In the genomic region with DNA sequence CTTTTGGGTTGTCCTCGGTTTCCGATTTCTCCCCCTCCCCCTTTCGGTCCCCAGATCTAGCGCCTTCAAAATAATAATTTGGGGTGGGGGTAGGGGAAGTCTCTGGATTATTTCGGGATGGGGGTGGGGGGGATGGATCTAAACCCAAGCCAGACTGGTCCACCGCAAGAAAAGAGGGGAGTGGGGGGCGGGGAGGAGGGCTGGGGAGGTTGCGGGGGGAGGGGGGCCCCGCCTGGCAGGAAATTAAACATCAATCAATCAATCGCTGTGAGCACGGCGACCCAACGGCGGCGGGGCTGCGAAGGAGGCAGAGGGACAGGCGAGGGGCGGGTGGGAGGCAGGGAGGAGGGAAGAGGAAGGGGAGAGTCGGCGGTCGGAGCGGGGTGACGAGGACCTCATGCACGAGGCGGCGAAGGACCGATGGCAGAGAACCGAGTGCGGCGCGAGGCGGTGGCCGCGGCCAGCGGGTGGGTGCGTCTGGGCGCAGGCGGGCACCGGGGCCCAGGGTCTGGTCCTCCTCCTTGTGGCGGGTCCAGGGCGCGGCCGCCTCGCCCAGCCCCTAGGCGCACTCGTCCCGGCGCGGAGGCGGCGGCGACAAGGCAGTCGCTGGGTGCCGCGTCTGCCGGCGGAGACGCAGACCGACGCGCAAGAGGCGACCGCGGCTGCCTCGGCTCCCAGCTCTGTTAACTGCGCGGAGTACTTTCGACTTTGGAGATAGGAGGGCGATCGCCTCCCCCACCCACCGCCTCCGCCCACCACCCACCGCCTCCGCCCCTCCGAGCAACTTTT, we compare ENCODE assay signal across 8 cellular contexts. TPM values are rescaled to one million over a fixed set of nuclear protein-coding genes. Genes with fewer than 3 reads are reported as not detected.
DNase-seq lines count a peak whose midpoint lies in the region; ATAC-seq and TF ChIP-seq lines count a peak whose summit lies in the region.

No MANE protein-coding gene starts in this region.

- no peaks in the 10 kb centered on the region for H4K20me1 ChIP-seq in OCI-LY3 (ENCODE audit: insufficient read depth, low read length)

- H3K27me3 Mint-ChIP-seq in activated CD8-positive, alpha-beta memory T cell treated with anti-CD3 and anti-CD28 coated beads, Interleukin-2, amount 10 ng/mL, durations not matched to agents 7 days and 5 days = peaks cover 76% of the 10 kb centered on the region

- H3K36me3 Mint-ChIP-seq in activated CD8-positive, alpha-beta memory T cell treated with anti-CD3 and anti-CD28 coated beads, Interleukin-2, amount 10 ng/mL, durations not matched to agents 7 days and 5 days = peaks cover 2% of the 10 kb centered on the region

- H3K4me1 Mint-ChIP-seq in activated CD8-positive, alpha-beta memory T cell treated with anti-CD3 and anti-CD28 coated beads, Interleukin-2, amount 10 ng/mL, durations not matched to agents 7 days and 5 days = peaks cover 19% of the 10 kb centered on the region

- no peak for TF ChIP-seq POLR2A in breast epithelium (IDR thresholded peaks at IDR 0.05)

- no peaks in the 10 kb centered on the region for H3K79me2 ChIP-seq in OCI-LY3 (ENCODE audit: low read length)

- H3K36me3 ChIP-seq in OCI-LY3 (replicated peaks; ENCODE audit: low read depth, low read length) (no peaks in the 10 kb centered on the region), breast epithelium (no peaks in the 10 kb centered on the region), thoracic aorta (no peaks in the 10 kb centered on the region)

- H3K4me3 ChIP-seq in OCI-LY3 (ENCODE audit: low read length) (peak overlapping the region; percentile 78), breast epithelium (peak overlapping the region; percentile 63 to 90 (median 73)), thoracic aorta (peak overlapping the region; percentile 85)

- CTCF ChIA-PET in activated CD8-positive, alpha-beta memory T cell treated with anti-CD3 and anti-CD28 coated beads, Interleukin-2, amount 10 ng/mL, durations not matched to agents 7 days and 5 days (lab: Charles Lee) = no interaction called here

- intact Hi-C loops in breast epithelium (cut with DNase I; ENCODE audit: low total_unique reads) = no loop called here

- H3K9ac ChIP-seq in OCI-LY3 (ENCODE audit: low read length) = peak overlapping the region; percentile 70; the same call in 1 of the 2 replicates

- DNase-seq in activated CD8-positive, alpha-beta memory T cell treated with anti-CD3 and anti-CD28 coated beads, Interleukin-2, amount 10 ng/mL, durations not matched to agents 7 days and 5 days = no peak
- no peak for DNase-seq in activated CD8-positive, alpha-beta memory T cell treated with anti-CD3 and anti-CD28 coated beads for 24 hours
- no peak for DNase-seq in breast epithelium (ENCODE audit: low spot score in 2 of 2)
- peak; percentile 66 for DNase-seq in left kidney (ENCODE audit: low read depth, low spot score)
- DNase-seq in thoracic aorta (ENCODE audit: low spot score) = no peak
- DNase-seq in nucleus accumbens (lab: John Stamatoyannopoulos, UW) = no peak

- H3K9me3 ChIP-seq in OCI-LY3 (ENCODE audit: insufficient read depth, low read length) (no peaks in the 10 kb centered on the region), breast epithelium (no peaks in the 10 kb centered on the region), thoracic aorta (no peaks in the 10 kb centered on the region)

- ATAC-seq in activated CD8-positive, alpha-beta memory T cell treated with anti-CD3 and anti-CD28 coated beads, Interleukin-2, amount 10 ng/mL, durations not matched to agents 7 days and 5 days = peak; percentile 34
- ATAC-seq in HG02943 (IDR thresholded peaks at IDR 0.05; ENCODE audit: low read depth, unreplicated experiment) = peak; percentile 23
- no peak for ATAC-seq in thoracic aorta (ENCODE audit: insufficient number of reproducible peaks, low FRiP score, low read depth)

- H3K27ac Mint-ChIP-seq in activated CD8-positive, alpha-beta memory T cell treated with anti-CD3 and anti-CD28 coated beads, Interleukin-2, amount 10 ng/mL, durations not matched to agents 7 days and 5 days = no peak overlapping the region

- H3K27ac ChIP-seq in OCI-LY3 (ENCODE audit: low read length) = peak overlapping the region; percentile 50
- H3K27ac ChIP-seq in breast epithelium = peak overlapping the region; percentile 15 to 46
- H3K27ac ChIP-seq in thoracic aorta = peak overlapping the region; percentile 70 to 77

- H3K4me3 Mint-ChIP-seq in activated CD8-positive, alpha-beta memory T cell treated with anti-CD3 and anti-CD28 coated beads, Interleukin-2, amount 10 ng/mL, durations not matched to agents 7 days and 5 days = peak overlapping the region; percentile 46

- H3K4me1 ChIP-seq in OCI-LY3 (ENCODE audit: low read length) (peaks cover 10% of the 10 kb centered on the region; the same call in 1 of the 2 replicates), breast epithelium (peaks cover 10% of the 10 kb centered on the region in 2 donors), thoracic aorta (ENCODE audit: control insufficient read depth in 1 of 2, low read depth in 2 of 2) (peaks cover 19 to 46% of the 10 kb centered on the region in 2 donors)

- 0 out of 2 replicates have a peak, but pooled peaks cover 10% of the 10 kb centered on the region for H3K27me3 ChIP-seq in OCI-LY3 (ENCODE audit: low read depth, low read length)
- H3K27me3 ChIP-seq in breast epithelium = peaks cover 17 to 76% of the 10 kb centered on the region in 2 donors
- H3K27me3 ChIP-seq in thoracic aorta (replicated peaks; ENCODE audit: insufficient read depth) = peaks cover 27% of the 10 kb centered on the region

- no peak overlapping the region for H2AFZ ChIP-seq in OCI-LY3 (ENCODE audit: low read depth, low read length)

- TF ChIP-seq CTCF in OCI-LY3 (IDR thresholded peaks at IDR 0.05; ENCODE audit: low read depth, low read length) (no peak), breast epithelium (IDR thresholded peaks at IDR 0.05) (no peak), thoracic aorta (IDR thresholded peaks at IDR 0.05) (no peak)

- peak overlapping the region; percentile 69 for H3K4me2 ChIP-seq in OCI-LY3 (ENCODE audit: low read length)

- H3K9me3 Mint-ChIP-seq in activated CD8-positive, alpha-beta memory T cell treated with anti-CD3 and anti-CD28 coated beads, Interleukin-2, amount 10 ng/mL, durations not matched to agents 7 days and 5 days (ENCODE audit: low read depth) = no peaks in the 10 kb centered on the region

RNA-seq across cellular contexts. Expression of a gene that starts 0.5 kb away (rescaled TPM):
- under 1 TPM in 1 of 2 experiments, not detected in 1; 0.09 TPM for total RNA-seq in activated CD8-positive, alpha-beta memory T cell treated with anti-CD3 and anti-CD28 coated beads, Interleukin-2, amount 10 ng/mL, durations not matched to agents 7 days and 5 days
- total RNA-seq in breast epithelium (10 to 100 TPM in 1 of 3 donors, 1 to 10 TPM in 2; 2.3 to 12.2 (median 8.2) TPM), thoracic aorta (1 to 10 TPM; 4.5 to 5.5 TPM)
